ENCODE assay signal across 16 cellular contexts in genomic region chrX:135605906-135606305, GRCh38.
"Had no signal": no experiment of that assay in that cellular context is flagged by ENCODE, and none has a peak within 500 bp of the region (broad histone marks: within the 10 kb centered on the region; RNA-seq: fewer than 3 reads in every experiment).

No MANE protein-coding gene starts in this region.

- H3K27ac ChIP-seq: RWPE1, SJCRH30 had no signal

- H3K9me3 ChIP-seq: SJCRH30 had no signal

- ATAC-seq: SK-N-SH treated with all-trans-retinoic acid at 6 μM for 48 hours had no signal

- DNase-seq: KBM-7, MV-4-11, NCI-H1048, NCI-H1105, NCI-H1417, NCI-H1436 treated with DMSO at 0.1 percent for 48 hours, NCI-H187, NCI-H2029, NCI-H2081 treated with DMSO at 0.1 percent for 48 hours, NCI-H2227 treated with DMSO at 0.1 percent for 48 hours, NCI-H526 treated with DMSO at 0.1 percent for 48 hours, NCI-H774, SHP77 treated with DMSO at 0.1 percent for 48 hours, SJCRH30 had no signal

- H3K36me3 ChIP-seq: SJCRH30 had no signal

- H3K4me3 ChIP-seq: SJCRH30 had no signal

- H3K27me3 ChIP-seq: SJCRH30 had no signal
